ENCODE assay signal across 29 cellular contexts in genomic region chr1:91006113-91006908, GRCh38. TPM values are rescaled to one million over a fixed set of nuclear protein-coding genes. Genes with fewer than 3 reads are reported as not detected.
DNase-seq lines count a peak whose midpoint lies in the region; ATAC-seq and TF ChIP-seq lines count a peak whose summit lies in the region.
"Had no signal": no experiment of that assay in that cellular context is flagged by ENCODE, and none has a peak within 500 bp of the region (broad histone marks: within the 10 kb centered on the region; RNA-seq: fewer than 3 reads in every experiment).

No MANE protein-coding gene starts in this region.

- intact Hi-C loops in natural killer cell (cut with micrococcal nuclease) (no loop called here), mammary epithelial cell (cut with micrococcal nuclease) (no loop called here)

- H3K4me1 ChIP-seq in iPS-18a (ENCODE audit: control insufficient read depth, low read depth, low read length): peaks cover 13% of the 10 kb centered on the region
- H3K4me1 ChIP-seq in mammary epithelial cell (ENCODE audit: insufficient read depth, low read length): no peaks in the 10 kb centered on the region
- H3K4me1 ChIP-seq: ascending aorta, psoas muscle, SJSA1 had no signal

- in situ Hi-C loops in mammary epithelial cell (cut with MboI; ENCODE audit: low sequenced_read_pairs in 2 of 2): no loop called here

- H3K27me3 ChIP-seq in iPS-18a (ENCODE audit: control insufficient read depth, insufficient read depth, low read length): no peaks in the 10 kb centered on the region
- no peaks in the 10 kb centered on the region for H3K27me3 ChIP-seq in mammary epithelial cell (ENCODE audit: insufficient read depth, low read length)
- H3K27me3 ChIP-seq: ascending aorta, left lung, SJSA1, uterus had no signal

- no peaks in the 10 kb centered on the region for H3K9me3 ChIP-seq in T-helper 17 cell (ENCODE audit: control insufficient read depth, low read length, poor library complexity, severe bottlenecking)
- peaks cover 4% of the 10 kb centered on the region for H3K9me3 ChIP-seq in iPS-18a (ENCODE audit: control insufficient read depth, low read depth, low read length)
- H3K9me3 ChIP-seq in mammary epithelial cell (replicated peaks; ENCODE audit: insufficient read depth, low read length): no peaks in the 10 kb centered on the region
- H3K9me3 ChIP-seq: left lung, psoas muscle, SJSA1, uterus had no signal

- DNase-seq in natural killer cell (no peak), T-helper 17 cell (no peak), mammary epithelial cell (no peak)
- DNase-seq in natural killer cell treated with Interleukin-12 subunit alpha and Interleukin-12 subunit beta and Interleukin-15 and Interleukin-18, amount 100 ng/mL, for 72 hours (ENCODE audit: low spot score): no peak
- DNase-seq: activated CD4-positive, alpha-beta memory T cell treated with anti-CD3 and anti-CD28 coated beads, Interleukin-2, amount 10 ng/mL, durations not matched to agents 7 days and 5 days; GDM1; GM23248; KBM-7; left lung; NCI-H1092 treated with DMSO at 0.1 percent for 48 hours; NCI-H1694 treated with DMSO at 0.1 percent for 48 hours; NCI-H446 treated with DMSO at 0.1 percent for 48 hours; NCI-H82; psoas muscle; RPMI8226; stimulated activated CD8-positive, alpha-beta memory T cell treated with anti-CD3 and anti-CD28 coated beads, Interleukin-4, amount 100 ng/mL, for 48 hours; stimulated activated naive CD8-positive, alpha-beta T cell treated with anti-CD3 and anti-CD28 coated beads, Interleukin-15, amount 100 ng/mL, for 72 hours; T1000; uterus had no signal

- peak overlapping the region; percentile 1 to 2 for H3K27ac Mint-ChIP-seq in natural killer cell
- peak overlapping the region in 1 of 2 donors; percentile 1 for H3K27ac Mint-ChIP-seq in natural killer cell treated with Interleukin-12 subunit alpha and Interleukin-12 subunit beta and Interleukin-15 and Interleukin-18, amount 100 ng/mL, for 72 hours
- peak overlapping the region; percentile 67 for H3K27ac Mint-ChIP-seq in T-helper 17 cell
- H3K27ac Mint-ChIP-seq: activated CD4-positive, alpha-beta memory T cell treated with anti-CD3 and anti-CD28 coated beads, Interleukin-2, amount 10 ng/mL, durations not matched to agents 7 days and 5 days; activated T-helper 2 cell treated with anti-CD3 and anti-CD28 coated beads, Interferon-gamma antibody, Interleukin-2, Interleukin-4, amounts not matched to agents 10 μg/mL and 5 μg/mL and 100 μg/mL, durations not matched to agents 14 hours and 24 hours and 36 hours had no signal

- H3K9me3 Mint-ChIP-seq in natural killer cell: no peaks in the 10 kb centered on the region
- no peaks in the 10 kb centered on the region for H3K9me3 Mint-ChIP-seq in natural killer cell treated with Interleukin-12 subunit alpha and Interleukin-12 subunit beta and Interleukin-15 and Interleukin-18, amount 100 ng/mL, for 72 hours

- H3K9ac ChIP-seq in iPS-18a (ENCODE audit: low read length) (no peak overlapping the region), mammary epithelial cell (ENCODE audit: insufficient read depth, low read length) (no peak overlapping the region)
- H3K9ac ChIP-seq: GM23248 had no signal

- H3K4me1 Mint-ChIP-seq in natural killer cell: peaks cover 66 to 79% of the 10 kb centered on the region in 2 donors
- H3K4me1 Mint-ChIP-seq in natural killer cell treated with Interleukin-12 subunit alpha and Interleukin-12 subunit beta and Interleukin-15 and Interleukin-18, amount 100 ng/mL, for 72 hours (ENCODE audit: low read depth in 2 of 2): peaks cover 58 to 72% of the 10 kb centered on the region in 2 donors
- H3K4me1 Mint-ChIP-seq in T-helper 17 cell: peaks cover 65% of the 10 kb centered on the region

- H3K4me3 Mint-ChIP-seq in natural killer cell (no peak overlapping the region), T-helper 17 cell (no peak overlapping the region)
- no peak overlapping the region for H3K4me3 Mint-ChIP-seq in natural killer cell treated with Interleukin-12 subunit alpha and Interleukin-12 subunit beta and Interleukin-15 and Interleukin-18, amount 100 ng/mL, for 72 hours
- H3K4me3 Mint-ChIP-seq: activated CD4-positive, alpha-beta memory T cell treated with anti-CD3 and anti-CD28 coated beads, Interleukin-2, amount 10 ng/mL, durations not matched to agents 7 days and 5 days; stimulated activated naive CD8-positive, alpha-beta T cell treated with anti-CD3 and anti-CD28 coated beads, Interleukin-15, amount 100 ng/mL, for 72 hours had no signal

- H3K36me3 ChIP-seq in iPS-18a (ENCODE audit: control insufficient read depth, low read depth, low read length) (no peaks in the 10 kb centered on the region), mammary epithelial cell (ENCODE audit: insufficient read depth, low read length) (no peaks in the 10 kb centered on the region)
- H3K36me3 ChIP-seq: ascending aorta, left lung, uterus had no signal

- BruUV-seq in mammary epithelial cell (replicated peaks; lab: Mats Ljungman, UMichigan): no TSS peak

- CTCF ChIA-PET in mammary epithelial cell (lab: Charles Lee; ENCODE audit: low non-redundant PET): no interaction called here

- H3K36me3 Mint-ChIP-seq in natural killer cell (no peaks in the 10 kb centered on the region), T-helper 17 cell (ENCODE audit: low read depth) (peaks cover 5% of the 10 kb centered on the region)
- peaks cover 14% of the 10 kb centered on the region for H3K36me3 Mint-ChIP-seq in natural killer cell treated with Interleukin-12 subunit alpha and Interleukin-12 subunit beta and Interleukin-15 and Interleukin-18, amount 100 ng/mL, for 72 hours

- H3K4me2 ChIP-seq in mammary epithelial cell (ENCODE audit: insufficient read depth, low read depth, low read length): no peak overlapping the region

- H3K27ac ChIP-seq in iPS-18a (ENCODE audit: low read length): peak overlapping the region; percentile 52
- H3K27ac ChIP-seq in mammary epithelial cell (ENCODE audit: insufficient read depth, low read depth, low read length): no peak overlapping the region
- H3K27ac ChIP-seq: ascending aorta, coronary artery, GM23248, left lung, psoas muscle, SJSA1, uterus had no signal

- dilution Hi-C loops in mammary epithelial cell (cut with HindIII; ENCODE audit: low sequenced_read_pairs): no loop called here

- H3K79me2 ChIP-seq in mammary epithelial cell (ENCODE audit: insufficient read depth, low read length): peaks cover 91% of the 10 kb centered on the region

- H3K27me3 Mint-ChIP-seq in natural killer cell (ENCODE audit: low read depth in 2 of 2) (no peaks in the 10 kb centered on the region), T-helper 17 cell (no peaks in the 10 kb centered on the region)
- no peaks in the 10 kb centered on the region for H3K27me3 Mint-ChIP-seq in natural killer cell treated with Interleukin-12 subunit alpha and Interleukin-12 subunit beta and Interleukin-15 and Interleukin-18, amount 100 ng/mL, for 72 hours
- H3K27me3 Mint-ChIP-seq: activated CD4-positive, alpha-beta memory T cell treated with anti-CD3 and anti-CD28 coated beads, Interleukin-2, amount 10 ng/mL, durations not matched to agents 7 days and 5 days; stimulated activated naive CD8-positive, alpha-beta T cell treated with anti-CD3 and anti-CD28 coated beads, Interleukin-15, amount 100 ng/mL, for 72 hours had no signal

- WGBS in mammary epithelial cell (ENCODE audit: low coverage, missing lambda C conversion rate): 100% methylated on average over 2 of the region's 2 CpGs

- no peak for ATAC-seq in natural killer cell
- no peak for ATAC-seq in natural killer cell treated with Interleukin-12 subunit alpha and Interleukin-12 subunit beta and Interleukin-15 and Interleukin-18, amount 100 ng/mL, for 72 hours
- ATAC-seq in T-helper 17 cell: peak; percentile 22
- ATAC-seq in HG02870 (IDR thresholded peaks at IDR 0.05; ENCODE audit: unreplicated experiment): no peak
- no peak for ATAC-seq in HG03565 (IDR thresholded peaks at IDR 0.05; ENCODE audit: unreplicated experiment)
- ATAC-seq in GM18867 (IDR thresholded peaks at IDR 0.05; ENCODE audit: unreplicated experiment): no peak
- ATAC-seq: esophagus mucosa; left lung; psoas muscle; sciatic nerve; stimulated activated naive CD8-positive, alpha-beta T cell treated with anti-CD3 and anti-CD28 coated beads, Interleukin-15, amount 100 ng/mL, for 72 hours had no signal

- TF ChIP-seq CTCF in natural killer cell (IDR thresholded peaks at IDR 0.05): no peak
- TF ChIP-seq CTCF in mammary epithelial cell (conservative IDR thresholded peaks at IDR 0.05 in 1 of 2, IDR thresholded peaks at IDR 0.05 in 1 of 2; ENCODE audit: extremely low read depth in 1 of 2, insufficient read depth in 1 of 2, low read depth in 1 of 2, low read length in 2 of 2): no peak

- H2AFZ ChIP-seq in mammary epithelial cell (ENCODE audit: low read depth, low read length): no peak overlapping the region
- H2AFZ ChIP-seq: GM23248 had no signal

- H4K20me1 ChIP-seq in mammary epithelial cell (ENCODE audit: insufficient read depth, low read length): no peaks in the 10 kb centered on the region

- H3K4me3 ChIP-seq in iPS-18a (ENCODE audit: low read length) (no peak overlapping the region), mammary epithelial cell (replicated peaks in 1 of 3; ENCODE audit: insufficient read depth in 1 of 3, low read depth in 2 of 3, low read length in 3 of 3) (no peak overlapping the region)
- H3K4me3 ChIP-seq: ascending aorta, coronary artery, GM23248, left lung, psoas muscle, SJSA1, uterus had no signal

RNA-seq across cellular contexts. Expression of gene ZNF644, which starts 15.5 kb away (rescaled TPM):
- 100 to 1,000 TPM; 135 to 157 (median 142) TPM for total RNA-seq in natural killer cell
- total RNA-seq in natural killer cell treated with Interleukin-12 subunit alpha and Interleukin-12 subunit beta and Interleukin-15 and Interleukin-18, amount 100 ng/mL, for 72 hours: 10 to 100 TPM; 58.4 to 76.6 TPM
- total RNA-seq in T-helper 17 cell: 100 to 1,000 TPM; 126 to 136 TPM
- 10 to 100 TPM; 45.1 to 77.3 TPM for total RNA-seq in mammary epithelial cell
- 11.0 TPM for polyA plus RNA-seq in mammary epithelial cell
- polyA minus RNA-seq in mammary epithelial cell: 92.6 TPM
